Comparison of ENCODE assay signal across 1 cellular context in genomic region chr9:126226991-126227937, GRCh38.
TF ChIP-seq lines count a peak whose summit lies in the region.

No MANE protein-coding gene starts in this region.

TF ChIP-seq in IMR-90, 13 proteins besides CTCF, POLR2A, EP300 and RAD21 (continued from another document):
- no peak for TF ChIP-seq RFX5 (IDR thresholded peaks at IDR 0.05; ENCODE audit: low read depth, low read length)
TF ChIP-seq in IMR-90: peak in this region for 0.
